8 cellular contexts compared by ENCODE assay signal in genomic region chr19:12676384-12676792, GRCh38. TPM values are rescaled to one million over a fixed set of nuclear protein-coding genes. Genes with fewer than 3 reads are reported as not detected.
DNase-seq lines count a peak whose midpoint lies in the region; ATAC-seq and TF ChIP-seq lines count a peak whose summit lies in the region.

No MANE protein-coding gene starts in this region.

- H3K27me3 ChIP-seq in osteoblast (ENCODE audit: insufficient read depth, low read length) = no peaks in the 10 kb centered on the region
- no peaks in the 10 kb centered on the region for H3K27me3 ChIP-seq in thyroid gland

- peaks cover 59% of the 10 kb centered on the region for H3K36me3 ChIP-seq in osteoblast (ENCODE audit: insufficient read depth, low read length)
- peaks cover 52 to 69% of the 10 kb centered on the region in 2 donors for H3K36me3 ChIP-seq in thyroid gland

- H3K4me1 ChIP-seq in osteoblast (ENCODE audit: insufficient read depth, low read length) (no peaks in the 10 kb centered on the region), thyroid gland (peaks cover 5 to 9% of the 10 kb centered on the region in 2 donors)

- H3K27ac ChIP-seq in osteoblast (ENCODE audit: low read depth, low read length) (no peak overlapping the region), thyroid gland (no peak overlapping the region)

- peaks cover 21% of the 10 kb centered on the region for H3K79me2 ChIP-seq in osteoblast (ENCODE audit: insufficient read depth, low read length)

- whole genome bisulfite sequencing in thyroid gland, 2 donors = 13 to 20% methylated on average over 3 to 4 of the region's 4 CpGs

- intact Hi-C loops in thyroid gland (cut with DNase I) = loop anchor here (10.0 kb wide), 1 partner anchor 168 kb away; no protein-coding TSS in a partner anchor

- peak; percentile 93 for TF ChIP-seq CTCF in fibroblast of the aortic adventitia (IDR thresholded peaks at IDR 0.05; ENCODE audit: insufficient read depth, low read length)
- TF ChIP-seq CTCF in osteoblast (IDR thresholded peaks at IDR 0.05; ENCODE audit: extremely low read depth, low read depth, low read length) = peak; percentile 88
- TF ChIP-seq CTCF in thyroid gland (IDR thresholded peaks at IDR 0.05) = peak; percentile 54 to 84 (median 73)

- peaks cover 31% of the 10 kb centered on the region for H4K20me1 ChIP-seq in osteoblast (ENCODE audit: insufficient read depth, low read length)

- H3K9me3 ChIP-seq in osteoblast (ENCODE audit: low read depth, low read length) = no peaks in the 10 kb centered on the region
- H3K9me3 ChIP-seq in thyroid gland = no peaks in the 10 kb centered on the region

- no peak for ATAC-seq in GM19455 (IDR thresholded peaks at IDR 0.05; ENCODE audit: unreplicated experiment)

- H3K4me3 ChIP-seq in fibroblast of the aortic adventitia (ENCODE audit: low read depth, low read length) (no peak overlapping the region), osteoblast (ENCODE audit: insufficient read depth, low read length) (no peak overlapping the region), thyroid gland (replicated peaks in 1 of 3) (no peak overlapping the region)

- no peak for TF ChIP-seq POLR2A in thyroid gland (IDR thresholded peaks at IDR 0.05)

- no peak overlapping the region for H2AFZ ChIP-seq in osteoblast (ENCODE audit: low read length)

- DNase-seq in DMS153 (lab: John Stamatoyannopoulos, UW) (peak; percentile 45), KG1 (lab: John Stamatoyannopoulos, UW) (peak; percentile 40), RPMI7951 (ENCODE audit: low read depth) (peak; percentile 74), activated T-helper 1 cell treated with Interleukin-2 at 50 U/mL for 16 hours (ENCODE audit: low read depth) (peak; percentile 68), fibroblast of the aortic adventitia (ENCODE audit: low read depth) (peak; percentile 71), osteoblast (ENCODE audit: insufficient read length, low spot score, missing footprints) (peak; percentile 95), thyroid gland (peak; percentile 82 to 88)

- H3K4me2 ChIP-seq in osteoblast (ENCODE audit: insufficient read depth, low read length) = no peak overlapping the region

RNA-seq across cellular contexts. Expression of gene DHPS, which starts 5.3 kb away (rescaled TPM):
- total RNA-seq in RPMI7951 (2014; rRNA removed; shearing (Covaris generic)) = 95.2 and 109 TPM in 2 replicates
- total RNA-seq in fibroblast of the aortic adventitia (ENCODE audit: low replicate concordance) (38.3 and 46.2 TPM in 2 replicates), osteoblast (50.4 and 52.5 TPM in 2 replicates), thyroid gland (100 to 1,000 TPM; 105 to 122 (median 115) TPM)

RNA-seq across cellular contexts. Expression of gene WDR83, which starts 9.8 kb away (rescaled TPM):
- total RNA-seq in RPMI7951 (2014; rRNA removed; shearing (Covaris generic)) = 10.2 and 14.6 TPM in 2 replicates
- total RNA-seq in fibroblast of the aortic adventitia (ENCODE audit: low replicate concordance) (6.8 and 15.9 TPM in 2 replicates), osteoblast (5.0 and 8.0 TPM in 2 replicates), thyroid gland (10 to 100 TPM in 3 of 4 donors, 1 to 10 TPM in 1; 9.5 to 17.5 (median 14.3) TPM)

RNA-seq across cellular contexts. Expression of gene MAN2B1, which starts 9.8 kb away (rescaled TPM):
- 22.6 and 25.2 TPM in 2 replicates for total RNA-seq in RPMI7951 (2014; rRNA removed; shearing (Covaris generic))
- total RNA-seq in fibroblast of the aortic adventitia (ENCODE audit: low replicate concordance) (16.8 and 38.2 TPM in 2 replicates), osteoblast (35.8 and 43.0 TPM in 2 replicates), thyroid gland (100 to 1,000 TPM in 1 of 4 donors, 10 to 100 TPM in 3; 38.0 to 106 (median 82.5) TPM)

RNA-seq across cellular contexts. Expression of gene GNG14, which starts 11.4 kb away (rescaled TPM):
- not detected in 2 replicates for total RNA-seq in RPMI7951 (2014; rRNA removed; shearing (Covaris generic))
- total RNA-seq in fibroblast of the aortic adventitia (ENCODE audit: low replicate concordance) (not detected in 2 replicates), osteoblast (not detected in 2 replicates), thyroid gland (not detected)

RNA-seq across cellular contexts. Expression of gene FBXW9, which starts 20.0 kb away (rescaled TPM):
- 21.6 and 24.4 TPM in 2 replicates for total RNA-seq in RPMI7951 (2014; rRNA removed; shearing (Covaris generic))
- 7.2 and 8.9 TPM in 2 replicates for total RNA-seq in fibroblast of the aortic adventitia (ENCODE audit: low replicate concordance)
- 17.1 and 18.5 TPM in 2 replicates for total RNA-seq in osteoblast
- total RNA-seq in thyroid gland = 10 to 100 TPM in 2 of 4 donors, 1 to 10 TPM in 2; 5.9 to 13.7 (median 11.3) TPM

Comparison
In these comparisons a context has a peak if more than half of its experiments do, and no peak if none do; other contexts are left out.
1. DNase-seq: peak in every context shown above with its lines; median percentile 95 in osteoblast; 85 in thyroid gland; 74 in RPMI7951; 71 in fibroblast of the aortic adventitia; 68 in activated T-helper 1 cell treated with Interleukin-2 at 50 U/mL for 16 hours; 45 in DMS153; 40 in KG1.